In the genomic region with DNA sequence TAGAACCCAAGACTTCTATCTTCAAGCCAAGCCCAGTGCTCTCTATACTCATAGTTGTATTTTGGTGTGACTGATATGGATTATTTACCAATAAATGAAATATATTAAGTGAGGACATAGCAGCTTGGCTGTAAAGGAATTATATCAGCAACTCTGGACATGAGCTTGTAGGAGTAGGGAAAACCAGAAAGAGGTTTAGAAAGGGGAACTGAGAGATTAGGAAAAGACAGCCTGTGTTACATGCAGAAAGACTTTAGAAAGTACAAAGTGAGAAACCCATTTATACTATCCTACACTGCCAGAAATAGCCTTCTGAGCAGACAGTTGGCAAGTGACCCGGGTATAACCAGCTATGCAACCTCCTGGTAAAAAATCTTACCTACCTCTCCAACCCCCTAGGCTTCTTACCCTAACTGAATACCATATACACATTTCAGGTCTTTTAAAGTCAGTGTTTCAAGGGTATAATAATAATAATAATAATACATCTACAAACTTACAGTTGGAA, we compare ENCODE assay signal across 15 cellular contexts.
"Had no signal": no experiment of that assay in that cellular context is flagged by ENCODE, and none has a peak within 500 bp of the region (broad histone marks: within the 10 kb centered on the region; RNA-seq: fewer than 3 reads in every experiment).

No MANE protein-coding gene starts in this region.

- H3K27ac Mint-ChIP-seq: activated naive CD4-positive, alpha-beta T cell treated with anti-CD3 and anti-CD28 coated beads, Interleukin-2, amount 10 ng/mL, durations not matched to agents 7 days and 5 days; T-helper 1 cell treated with Interleukin-12 subunit alpha and Interleukin-12 subunit beta and Interleukin-4 antibody, amounts not matched to agents 30 μg/mL and 1 μg/mL, for 36 hours had no signal

- H3K4me3 Mint-ChIP-seq: activated naive CD4-positive, alpha-beta T cell treated with anti-CD3 and anti-CD28 coated beads, Interleukin-2, amount 10 ng/mL, durations not matched to agents 7 days and 5 days; central memory CD8-positive, alpha-beta T cell; T-helper 1 cell treated with Interleukin-12 subunit alpha and Interleukin-12 subunit beta and Interleukin-4 antibody, amounts not matched to agents 30 μg/mL and 1 μg/mL, for 36 hours had no signal

- H3K27me3 ChIP-seq: body of pancreas, neutrophil, right atrium auricular region, tibial artery, uterus had no signal

- H3K9me3 Mint-ChIP-seq: activated naive CD4-positive, alpha-beta T cell treated with anti-CD3 and anti-CD28 coated beads, Interleukin-2, amount 10 ng/mL, durations not matched to agents 7 days and 5 days; central memory CD8-positive, alpha-beta T cell; T-helper 1 cell treated with Interleukin-12 subunit alpha and Interleukin-12 subunit beta and Interleukin-4 antibody, amounts not matched to agents 30 μg/mL and 1 μg/mL, for 36 hours had no signal

- H3K9me3 ChIP-seq: body of pancreas, neutrophil, right atrium auricular region, tibial artery, uterus had no signal

- H3K27ac ChIP-seq: body of pancreas, right atrium auricular region, skin epidermis, tibial artery, uterus had no signal

- H3K27me3 Mint-ChIP-seq: activated naive CD4-positive, alpha-beta T cell treated with anti-CD3 and anti-CD28 coated beads, Interleukin-2, amount 10 ng/mL, durations not matched to agents 7 days and 5 days; central memory CD8-positive, alpha-beta T cell had no signal

- ATAC-seq: activated CD4-positive, CD25-positive, alpha-beta regulatory T cell treated with anti-CD3 and anti-CD28 coated beads, Interleukin-2, amount 50 U/mL, for 24 hours; body of pancreas had no signal

- DNase-seq: activated naive CD4-positive, alpha-beta T cell treated with anti-CD3 and anti-CD28 coated beads, Interleukin-2, amount 10 ng/mL, durations not matched to agents 7 days and 5 days; amniotic stem cell; body of pancreas; cortex of kidney; effector CD8-positive, alpha-beta T cell; kidney glomerular epithelial cell; posterior cingulate gyrus; tibial artery; uterus had no signal
